In genomic region chr2:74391580-74392448, GRCh38 we compare ENCODE assay signal across 1 cellular context.
TF ChIP-seq lines count a peak whose summit lies in the region.

No MANE protein-coding gene starts in this region.

TF ChIP-seq in HepG2, 621 proteins besides CTCF, POLR2A, EP300 and RAD21 (continued from another document and continues in another):
- TF ChIP-seq FUBP1 (CRISPR knock-in tag; IDR thresholded peaks at IDR 0.05; ENCODE audit: borderline replicate concordance), result no peak
- TF ChIP-seq, protein P1, sequence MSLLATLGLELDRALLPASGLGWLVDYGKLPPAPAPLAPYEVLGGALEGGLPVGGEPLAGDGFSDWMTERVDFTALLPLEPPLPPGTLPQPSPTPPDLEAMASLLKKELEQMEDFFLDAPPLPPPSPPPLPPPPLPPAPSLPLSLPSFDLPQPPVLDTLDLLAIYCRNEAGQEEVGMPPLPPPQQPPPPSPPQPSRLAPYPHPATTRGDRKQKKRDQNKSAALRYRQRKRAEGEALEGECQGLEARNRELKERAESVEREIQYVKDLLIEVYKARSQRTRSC (CRISPR knock-in tag; IDR thresholded peaks at IDR 0.05; ENCODE audit: low read depth), result no peak
- TF ChIP-seq KDM5B (CRISPR knock-in tag; IDR thresholded peaks at IDR 0.05; ENCODE audit: borderline replicate concordance), result peak; percentile 80; the same call in 1 of the 2 replicates
- TF ChIP-seq, protein P2, sequence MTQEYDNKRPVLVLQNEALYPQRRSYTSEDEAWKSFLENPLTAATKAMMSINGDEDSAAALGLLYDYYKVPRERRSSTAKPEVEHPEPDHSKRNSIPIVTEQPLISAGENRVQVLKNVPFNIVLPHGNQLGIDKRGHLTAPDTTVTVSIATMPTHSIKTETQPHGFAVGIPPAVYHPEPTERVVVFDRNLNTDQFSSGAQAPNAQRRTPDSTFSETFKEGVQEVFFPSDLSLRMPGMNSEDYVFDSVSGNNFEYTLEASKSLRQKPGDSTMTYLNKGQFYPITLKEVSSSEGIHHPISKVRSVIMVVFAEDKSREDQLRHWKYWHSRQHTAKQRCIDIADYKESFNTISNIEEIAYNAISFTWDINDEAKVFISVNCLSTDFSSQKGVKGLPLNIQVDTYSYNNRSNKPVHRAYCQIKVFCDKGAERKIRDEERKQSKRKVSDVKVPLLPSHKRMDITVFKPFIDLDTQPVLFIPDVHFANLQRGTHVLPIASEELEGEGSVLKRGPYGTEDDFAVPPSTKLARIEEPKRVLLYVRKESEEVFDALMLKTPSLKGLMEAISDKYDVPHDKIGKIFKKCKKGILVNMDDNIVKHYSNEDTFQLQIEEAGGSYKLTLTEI (CRISPR knock-in tag; conservative IDR thresholded peaks at IDR 0.05), result no peak
- TF ChIP-seq DPF2 (CRISPR knock-in tag; IDR thresholded peaks at IDR 0.05; ENCODE audit: borderline replicate concordance, low read depth), result no peak
- peak; percentile 60; the same call in 1 of the 2 replicates for TF ChIP-seq ELF1 (CRISPR knock-in tag; IDR thresholded peaks at IDR 0.05)
- no peak for TF ChIP-seq ZNF234 (CRISPR knock-in tag; conservative IDR thresholded peaks at IDR 0.05)
- no peak for TF ChIP-seq ZNF496 (CRISPR knock-in tag; IDR thresholded peaks at IDR 0.05; ENCODE audit: insufficient replicate concordance)
- TF ChIP-seq, protein P3, sequence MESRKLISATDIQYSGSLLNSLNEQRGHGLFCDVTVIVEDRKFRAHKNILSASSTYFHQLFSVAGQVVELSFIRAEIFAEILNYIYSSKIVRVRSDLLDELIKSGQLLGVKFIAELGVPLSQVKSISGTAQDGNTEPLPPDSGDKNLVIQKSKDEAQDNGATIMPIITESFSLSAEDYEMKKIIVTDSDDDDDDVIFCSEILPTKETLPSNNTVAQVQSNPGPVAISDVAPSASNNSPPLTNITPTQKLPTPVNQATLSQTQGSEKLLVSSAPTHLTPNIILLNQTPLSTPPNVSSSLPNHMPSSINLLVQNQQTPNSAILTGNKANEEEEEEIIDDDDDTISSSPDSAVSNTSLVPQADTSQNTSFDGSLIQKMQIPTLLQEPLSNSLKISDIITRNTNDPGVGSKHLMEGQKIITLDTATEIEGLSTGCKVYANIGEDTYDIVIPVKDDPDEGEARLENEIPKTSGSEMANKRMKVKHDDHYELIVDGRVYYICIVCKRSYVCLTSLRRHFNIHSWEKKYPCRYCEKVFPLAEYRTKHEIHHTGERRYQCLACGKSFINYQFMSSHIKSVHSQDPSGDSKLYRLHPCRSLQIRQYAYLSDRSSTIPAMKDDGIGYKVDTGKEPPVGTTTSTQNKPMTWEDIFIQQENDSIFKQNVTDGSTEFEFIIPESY (CRISPR knock-in tag; IDR thresholded peaks at IDR 0.05), result no peak; the same call in 1 of the 2 replicates
- TF ChIP-seq ZBTB7A (CRISPR knock-in tag; IDR thresholded peaks at IDR 0.05), result peak; percentile 95
- TF ChIP-seq MTF2 (CRISPR knock-in tag; IDR thresholded peaks at IDR 0.05; ENCODE audit: borderline replicate concordance), result no peak
- peak; percentile 57 for TF ChIP-seq GATAD2A (CRISPR knock-in tag; IDR thresholded peaks at IDR 0.05)
- no peak for TF ChIP-seq ZNF607 (CRISPR knock-in tag; IDR thresholded peaks at IDR 0.05; ENCODE audit: borderline replicate concordance)
- 0 out of 2 replicates have a peak, but pooled peaks have one; percentile 68 for TF ChIP-seq HES4 (CRISPR knock-in tag; IDR thresholded peaks at IDR 0.05; ENCODE audit: borderline replicate concordance)
- no peak for TF ChIP-seq MED8 (CRISPR knock-in tag; IDR thresholded peaks at IDR 0.05; ENCODE audit: insufficient replicate concordance)
- peak; percentile 80 for TF ChIP-seq TAF1 (CRISPR knock-in tag; IDR thresholded peaks at IDR 0.05)
- TF ChIP-seq ZNF615 (CRISPR knock-in tag; IDR thresholded peaks at IDR 0.05; ENCODE audit: borderline replicate concordance), result peak; percentile 16; the same call in 1 of the 2 replicates
- TF ChIP-seq HMG20B (CRISPR knock-in tag; conservative IDR thresholded peaks at IDR 0.05), result peak; percentile 68
- TF ChIP-seq NFYC (CRISPR knock-in tag; IDR thresholded peaks at IDR 0.05), result peak; percentile 22; the same call in 1 of the 2 replicates
- no peak for TF ChIP-seq SMAD9 (CRISPR knock-in tag; IDR thresholded peaks at IDR 0.05)
- no peak for TF ChIP-seq ZBTB10 (CRISPR knock-in tag; IDR thresholded peaks at IDR 0.05; ENCODE audit: borderline replicate concordance)
- peak; percentile 74 for TF ChIP-seq ZNF768 (CRISPR knock-in tag; IDR thresholded peaks at IDR 0.05)
- TF ChIP-seq ZNF878 (CRISPR knock-in tag; IDR thresholded peaks at IDR 0.05), result no peak
- TF ChIP-seq ZBTB7B (CRISPR knock-in tag; IDR thresholded peaks at IDR 0.05), result peak; percentile 98
- TF ChIP-seq ZSCAN21 (CRISPR knock-in tag; IDR thresholded peaks at IDR 0.05; ENCODE audit: borderline replicate concordance), result peak; percentile 72; the same call in 1 of the 2 replicates
- no peak for TF ChIP-seq ZNF678 (CRISPR knock-in tag; IDR thresholded peaks at IDR 0.05)
- TF ChIP-seq FOXK2 (IDR thresholded peaks at IDR 0.05), result no peak
- TF ChIP-seq ZNF644 (CRISPR knock-in tag; IDR thresholded peaks at IDR 0.05; ENCODE audit: low read depth), result no peak
- peak; percentile 86 for TF ChIP-seq MXD4 (CRISPR knock-in tag; IDR thresholded peaks at IDR 0.05)
- peak; percentile 64; the same call in 1 of the 2 replicates for TF ChIP-seq TOPORS (CRISPR knock-in tag; IDR thresholded peaks at IDR 0.05)
- no peak for TF ChIP-seq DZIP1 (CRISPR knock-in tag; IDR thresholded peaks at IDR 0.05)
- no peak for TF ChIP-seq JUN (CRISPR knock-in tag; IDR thresholded peaks at IDR 0.05)
- TF ChIP-seq ZNF30 (CRISPR knock-in tag; IDR thresholded peaks at IDR 0.05), result no peak
- peak; percentile 96 for TF ChIP-seq ZNF839 (CRISPR knock-in tag; IDR thresholded peaks at IDR 0.05; ENCODE audit: borderline replicate concordance)
- TF ChIP-seq ZNF253 (CRISPR knock-in tag; IDR thresholded peaks at IDR 0.05; ENCODE audit: borderline replicate concordance), result 0 out of 2 replicates have a peak, but pooled peaks have one; percentile 57
- no peak; the same call in 1 of the 2 replicates for TF ChIP-seq ZFP1 (CRISPR knock-in tag; IDR thresholded peaks at IDR 0.05)
- TF ChIP-seq KDM6A (CRISPR knock-in tag; IDR thresholded peaks at IDR 0.05; ENCODE audit: low read depth), result no peak; the same call in 1 of the 2 replicates
- no peak; the same call in none of the 2 replicates for TF ChIP-seq HOXD1 (CRISPR knock-in tag; IDR thresholded peaks at IDR 0.05)
- no peak for TF ChIP-seq ZBTB3 (CRISPR knock-in tag; IDR thresholded peaks at IDR 0.05; ENCODE audit: borderline replicate concordance, low read depth)
- no peak for TF ChIP-seq ZNF136 (CRISPR knock-in tag; IDR thresholded peaks at IDR 0.05; ENCODE audit: low read depth)
- TF ChIP-seq MLXIP (CRISPR knock-in tag; IDR thresholded peaks at IDR 0.05; ENCODE audit: borderline replicate concordance), result 0 out of 2 replicates have a peak, but pooled peaks have one; percentile 26
- no peak; the same call in none of the 2 replicates for TF ChIP-seq ZNF792 (CRISPR knock-in tag; IDR thresholded peaks at IDR 0.05)
- no peak for TF ChIP-seq FOXM1 (CRISPR knock-in tag; IDR thresholded peaks at IDR 0.05)
- peak; percentile 19; the same call in 1 of the 2 replicates for TF ChIP-seq ZNF124 (CRISPR knock-in tag; IDR thresholded peaks at IDR 0.05)
- TF ChIP-seq, protein P4, sequence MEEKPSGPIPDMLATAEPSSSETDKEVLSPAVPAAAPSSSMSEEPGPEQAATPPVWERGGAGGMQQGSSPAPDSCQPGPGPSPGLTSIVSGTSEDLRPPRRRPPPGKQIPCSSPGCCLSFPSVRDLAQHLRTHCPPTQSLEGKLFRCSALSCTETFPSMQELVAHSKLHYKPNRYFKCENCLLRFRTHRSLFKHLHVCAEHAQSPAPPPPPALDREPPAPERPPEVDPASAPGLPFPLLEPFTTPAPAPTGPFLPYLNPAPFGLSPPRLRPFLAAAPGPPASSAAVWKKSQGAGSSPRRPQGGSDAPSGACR (CRISPR knock-in tag; IDR thresholded peaks at IDR 0.05), result no peak; the same call in 1 of the 2 replicates
- TF ChIP-seq ISL2 (CRISPR knock-in tag; IDR thresholded peaks at IDR 0.05), result no peak; the same call in 1 of the 2 replicates
- TF ChIP-seq ZNF619 (CRISPR knock-in tag; IDR thresholded peaks at IDR 0.05), result peak; percentile 92
- TF ChIP-seq ZNF44 (CRISPR knock-in tag; IDR thresholded peaks at IDR 0.05), result no peak
- TF ChIP-seq ZNF260 (CRISPR knock-in tag; IDR thresholded peaks at IDR 0.05; ENCODE audit: borderline replicate concordance, low read depth), result no peak
- no peak; the same call in 1 of the 2 replicates for TF ChIP-seq BRD4 (CRISPR knock-in tag; IDR thresholded peaks at IDR 0.05)
- peak; percentile 44 for TF ChIP-seq ZFP36 (IDR thresholded peaks at IDR 0.05; ENCODE audit: borderline replicate concordance, low read depth, low read length, partially characterized antibody)
- no peak for TF ChIP-seq NONO (IDR thresholded peaks at IDR 0.05)
- peak; percentile 83 for TF ChIP-seq NONO (CRISPR knock-in tag; conservative IDR thresholded peaks at IDR 0.05)
- TF ChIP-seq SKI (IDR thresholded peaks at IDR 0.05; ENCODE audit: partially characterized antibody), result peak; percentile 48
- TF ChIP-seq NR2F1 (CRISPR knock-in tag; IDR thresholded peaks at IDR 0.05), result no peak
